1 cellular context compared by ENCODE assay signal in genomic region chr3:66432767-66433521, GRCh38.
TF ChIP-seq lines count a peak whose summit lies in the region.

No MANE protein-coding gene starts in this region.

TF ChIP-seq in IMR-90, 13 proteins besides CTCF, POLR2A, EP300 and RAD21 (continued from another document):
- TF ChIP-seq SMC3 (IDR thresholded peaks at IDR 0.05; ENCODE audit: low read depth, low read length), result no peak
- no peak for TF ChIP-seq MAFK (IDR thresholded peaks at IDR 0.05; ENCODE audit: low read depth, low read length)
- no peak for TF ChIP-seq MXI1 (IDR thresholded peaks at IDR 0.05; ENCODE audit: borderline replicate concordance, low read depth, low read length)
- TF ChIP-seq MAZ (IDR thresholded peaks at IDR 0.05; ENCODE audit: borderline replicate concordance, low read depth, low read length), result no peak
- no peak for TF ChIP-seq BHLHE40 (IDR thresholded peaks at IDR 0.05; ENCODE audit: low read depth, low read length)
- no peak for TF ChIP-seq CEBPB (IDR thresholded peaks at IDR 0.05; ENCODE audit: low read depth, low read length)
- TF ChIP-seq RCOR1 (IDR thresholded peaks at IDR 0.05; ENCODE audit: insufficient replicate concordance, low read length), result no peak
- TF ChIP-seq RFX5 (IDR thresholded peaks at IDR 0.05; ENCODE audit: low read depth, low read length), result no peak
- no peak for TF ChIP-seq ELK1 (IDR thresholded peaks at IDR 0.05; ENCODE audit: borderline replicate concordance, low read depth, low read length)
- TF ChIP-seq USF2 (IDR thresholded peaks at IDR 0.05; ENCODE audit: low read depth, low read length), result no peak
TF ChIP-seq in IMR-90: peak in this region for 0.
